Comparison of ENCODE assay signal across 4 cellular contexts in genomic region chr11:57169732-57170313, GRCh38. TPM values are rescaled to one million over a fixed set of nuclear protein-coding genes. Genes with fewer than 3 reads are reported as not detected.
"Had no signal": no experiment of that assay in that cellular context is flagged by ENCODE, and none has a peak within 500 bp of the region (broad histone marks: within the 10 kb centered on the region; RNA-seq: fewer than 3 reads in every experiment).

No MANE protein-coding gene starts in this region.

RNA-seq across cellular contexts. Expression of gene LRRC55, which starts 11.9 kb away (rescaled TPM):
- total RNA-seq: HT-29, HT1080, IMR-90 had no signal
- polyA plus RNA-seq: IgD-negative memory B cell, IMR-90 had no signal
